In genomic region chr21:26115346-26115745, GRCh38 we compare ENCODE assay signal across 1 cellular context.
TF ChIP-seq lines count a peak whose summit lies in the region.

No MANE protein-coding gene starts in this region.

TF ChIP-seq in SK-N-SH, 30 proteins besides CTCF, POLR2A, EP300 and RAD21 (continued from another document):
- TF ChIP-seq SIN3A (IDR thresholded peaks at IDR 0.05; ENCODE audit: borderline replicate concordance, low read depth, low read length) (no peak), USF2 (IDR thresholded peaks at IDR 0.05; ENCODE audit: borderline replicate concordance, low read depth, low read length) (no peak), TEAD4 (IDR thresholded peaks at IDR 0.05; ENCODE audit: borderline replicate concordance, insufficient read depth) (no peak), GABPA (IDR thresholded peaks at IDR 0.05; ENCODE audit: low read depth) (no peak), NRF1 (IDR thresholded peaks at IDR 0.05; ENCODE audit: low read depth, low read length) (no peak), YY1 (IDR thresholded peaks at IDR 0.05; ENCODE audit: low read depth) (no peak)
